25 cellular contexts compared by ENCODE assay signal in genomic region chr2:180446492-180446891, GRCh38.
"Had no signal": no experiment of that assay in that cellular context is flagged by ENCODE, and none has a peak within 500 bp of the region (broad histone marks: within the 10 kb centered on the region; RNA-seq: fewer than 3 reads in every experiment).

No MANE protein-coding gene starts in this region.

- H3K36me3 Mint-ChIP-seq: activated naive CD4-positive, alpha-beta T cell treated with anti-CD3 and anti-CD28 coated beads, Interleukin-2, amount 10 ng/mL, durations not matched to agents 7 days and 5 days; activated naive CD4-positive, alpha-beta T cell treated with anti-CD3 and anti-CD28 coated beads, Interleukin-2, amount 50 U/mL, for 72 hours; activated naive CD8-positive, alpha-beta T cell treated with anti-CD3 and anti-CD28 coated beads, Interleukin-2, amount 10 ng/mL, durations not matched to agents 7 days and 5 days; brain had no signal

- H3K27ac Mint-ChIP-seq: activated CD4-positive, alpha-beta memory T cell treated with anti-CD3 and anti-CD28 coated beads, Interleukin-2, amount 10 ng/mL, durations not matched to agents 7 days and 5 days; activated CD4-positive, alpha-beta T cell treated with anti-CD3 and anti-CD28 coated beads, Interleukin-2, amount 10 ng/mL, durations not matched to agents 7 days and 5 days; activated naive CD4-positive, alpha-beta T cell treated with anti-CD3 and anti-CD28 coated beads, Interleukin-2, amount 10 ng/mL, durations not matched to agents 7 days and 5 days; activated naive CD4-positive, alpha-beta T cell treated with anti-CD3 and anti-CD28 coated beads, Interleukin-2, amount 50 U/mL, for 72 hours; activated naive CD8-positive, alpha-beta T cell treated with anti-CD3 and anti-CD28 coated beads, Interleukin-2, amount 10 ng/mL, durations not matched to agents 7 days and 5 days; activated T-cell treated with anti-CD3 and anti-CD28 coated beads, Interleukin-2, amount 50 U/mL, for 24 hours; activated T-cell treated with anti-CD3 and anti-CD28 coated beads, Interleukin-2, amount 50 U/mL, for 72 hours; brain had no signal

- H3K27me3 Mint-ChIP-seq: activated CD4-positive, alpha-beta memory T cell treated with anti-CD3 and anti-CD28 coated beads, Interleukin-2, amount 10 ng/mL, durations not matched to agents 7 days and 5 days; activated CD4-positive, alpha-beta T cell treated with anti-CD3 and anti-CD28 coated beads, Interleukin-2, amount 10 ng/mL, durations not matched to agents 7 days and 5 days; activated naive CD4-positive, alpha-beta T cell treated with anti-CD3 and anti-CD28 coated beads, Interleukin-2, amount 10 ng/mL, durations not matched to agents 7 days and 5 days; activated naive CD8-positive, alpha-beta T cell treated with anti-CD3 and anti-CD28 coated beads, Interleukin-2, amount 10 ng/mL, durations not matched to agents 7 days and 5 days; activated T-cell treated with anti-CD3 and anti-CD28 coated beads, Interleukin-2, amount 50 U/mL, for 24 hours; brain had no signal

- H3K4me3 Mint-ChIP-seq: activated CD4-positive, alpha-beta memory T cell treated with anti-CD3 and anti-CD28 coated beads, Interleukin-2, amount 10 ng/mL, durations not matched to agents 7 days and 5 days; activated CD4-positive, alpha-beta T cell treated with anti-CD3 and anti-CD28 coated beads, Interleukin-2, amount 10 ng/mL, durations not matched to agents 7 days and 5 days; activated naive CD4-positive, alpha-beta T cell treated with anti-CD3 and anti-CD28 coated beads, Interleukin-2, amount 10 ng/mL, durations not matched to agents 7 days and 5 days; activated naive CD8-positive, alpha-beta T cell treated with anti-CD3 and anti-CD28 coated beads, Interleukin-2, amount 10 ng/mL, durations not matched to agents 7 days and 5 days; activated T-cell treated with anti-CD3 and anti-CD28 coated beads, Interleukin-2, amount 50 U/mL, for 24 hours; activated T-cell treated with anti-CD3 and anti-CD28 coated beads, Interleukin-2, amount 50 U/mL, for 72 hours; brain had no signal

- DNase-seq: activated CD4-positive, alpha-beta memory T cell treated with anti-CD3 and anti-CD28 coated beads, Interleukin-2, amount 10 ng/mL, durations not matched to agents 7 days and 5 days; activated CD4-positive, alpha-beta T cell treated with anti-CD3 and anti-CD28 coated beads for 1 hour; activated CD4-positive, alpha-beta T cell treated with anti-CD3 and anti-CD28 coated beads for 4 hours; activated CD4-positive, alpha-beta T cell treated with anti-CD3 and anti-CD28 coated beads, Interleukin-2, amount 10 ng/mL, durations not matched to agents 7 days and 5 days; activated CD4-positive, alpha-beta T cell treated with anti-CD3 and anti-CD28 coated beads, Interleukin-2, amount 50 U/mL, for 4 hours; activated CD8-positive, alpha-beta memory T cell treated with anti-CD3 and anti-CD28 coated beads, Interleukin-2, amount 50 U/mL, for 48 hours; activated gamma-delta T cell; activated naive CD4-positive, alpha-beta T cell; activated naive CD4-positive, alpha-beta T cell treated with anti-CD3 and anti-CD28 coated beads, Interleukin-2, amount 10 ng/mL, durations not matched to agents 7 days and 5 days; activated naive CD8-positive, alpha-beta T cell treated with anti-CD3 and anti-CD28 coated beads, Interleukin-2, amount 10 ng/mL, durations not matched to agents 7 days and 5 days; activated T-cell treated with anti-CD3 and anti-CD28 coated beads for 4 hours; activated T-cell treated with anti-CD3 and anti-CD28 coated beads, Interleukin-2, amount 50 U/mL, for 24 hours; activated T-cell treated with anti-CD3 and anti-CD28 coated beads, Interleukin-2, amount 50 U/mL, for 72 hours; central memory CD4-positive, alpha-beta T cell; cerebellar nuclear complex; colonic mucosa; effector CD8-positive, alpha-beta T cell; foreskin fibroblast; head of caudate nucleus; T-helper 2 cell had no signal

- FAIRE-seq: endometrium, frontal cortex had no signal

- H3K9me3 Mint-ChIP-seq: activated CD4-positive, alpha-beta memory T cell treated with anti-CD3 and anti-CD28 coated beads, Interleukin-2, amount 10 ng/mL, durations not matched to agents 7 days and 5 days; activated CD4-positive, alpha-beta T cell treated with anti-CD3 and anti-CD28 coated beads, Interleukin-2, amount 10 ng/mL, durations not matched to agents 7 days and 5 days; activated naive CD4-positive, alpha-beta T cell treated with anti-CD3 and anti-CD28 coated beads, Interleukin-2, amount 10 ng/mL, durations not matched to agents 7 days and 5 days; activated naive CD8-positive, alpha-beta T cell treated with anti-CD3 and anti-CD28 coated beads, Interleukin-2, amount 10 ng/mL, durations not matched to agents 7 days and 5 days; activated T-cell treated with anti-CD3 and anti-CD28 coated beads, Interleukin-2, amount 50 U/mL, for 24 hours had no signal

- H3K4me1 Mint-ChIP-seq: activated CD4-positive, alpha-beta memory T cell treated with anti-CD3 and anti-CD28 coated beads, Interleukin-2, amount 10 ng/mL, durations not matched to agents 7 days and 5 days; activated CD4-positive, alpha-beta T cell treated with anti-CD3 and anti-CD28 coated beads, Interleukin-2, amount 10 ng/mL, durations not matched to agents 7 days and 5 days; activated naive CD4-positive, alpha-beta T cell treated with anti-CD3 and anti-CD28 coated beads, Interleukin-2, amount 10 ng/mL, durations not matched to agents 7 days and 5 days; activated naive CD8-positive, alpha-beta T cell treated with anti-CD3 and anti-CD28 coated beads, Interleukin-2, amount 10 ng/mL, durations not matched to agents 7 days and 5 days; brain had no signal

- ATAC-seq: activated naive CD4-positive, alpha-beta T cell treated with anti-CD3 and anti-CD28 coated beads, Interleukin-2, amount 50 U/mL, for 72 hours; activated T-cell treated with anti-CD3 and anti-CD28 coated beads, Interleukin-2, amount 50 U/mL, for 72 hours; esophagus mucosa had no signal
